Comparison of ENCODE assay signal across 28 cellular contexts in genomic region chr2:220665108-220665471, GRCh38.
A peak's percentile ranks its signal among the peaks of the same experiment; 100 is the strongest.
DNase-seq lines count a peak whose midpoint lies in the region; ATAC-seq lines count a peak whose summit lies in the region.
"Had no signal": no experiment of that assay in that cellular context is flagged by ENCODE, and none has a peak within 500 bp of the region (broad histone marks: within the 10 kb centered on the region; RNA-seq: fewer than 3 reads in every experiment).

No MANE protein-coding gene starts in this region.

- ATAC-seq in sciatic nerve (peak; percentile 17), T-helper 17 cell (no peak)
- ATAC-seq: CD8-positive, alpha-beta T cell; GM12878; K562; PC-3; right lobe of liver had no signal

- H3K4me1 Mint-ChIP-seq in T-helper 17 cell: no peaks in the 10 kb centered on the region
- H3K4me1 Mint-ChIP-seq: activated CD4-positive, alpha-beta memory T cell treated with anti-CD3 and anti-CD28 coated beads, Interleukin-2, amount 10 ng/mL, durations not matched to agents 7 days and 5 days had no signal

- H3K9me3 ChIP-seq in T-helper 17 cell (ENCODE audit: control insufficient read depth, low read length, poor library complexity, severe bottlenecking): no peaks in the 10 kb centered on the region
- H3K9me3 ChIP-seq: BE2C, left lung, right lobe of liver, tibial nerve had no signal

- DNase-seq in NCI-H748 (lab: John Stamatoyannopoulos, UW; ENCODE audit: unreplicated experiment) (peak; percentile 90), NCI-H748 treated with DMSO at 0.1 percent for 48 hours (lab: John Stamatoyannopoulos, UW) (no peak), NCI-H1930 (lab: John Stamatoyannopoulos, UW) (peak; percentile 58 to 75), NCI-H774 (lab: John Stamatoyannopoulos, UW) (peak; percentile 69), sciatic nerve (ENCODE audit: low spot score) (no peak), T-helper 17 cell (no peak), posterior cingulate gyrus (no peak)
- no peak for DNase-seq in stimulated activated naive CD4-positive, alpha-beta T cell (lab: John Stamatoyannopoulos, UW)
- DNase-seq: activated CD4-positive, alpha-beta memory T cell treated with anti-CD3 and anti-CD28 coated beads, Interleukin-2, amount 10 ng/mL, durations not matched to agents 7 days and 5 days; activated CD8-positive, alpha-beta memory T cell treated with anti-CD3 and anti-CD28 coated beads, Interleukin-2, amount 50 U/mL, for 48 hours; activated naive CD4-positive, alpha-beta T cell treated with Interleukin-2 at 50 U/mL for 16 hours; BE2C; CD8-positive, alpha-beta T cell; central memory CD4-positive, alpha-beta T cell; islet precursor cell; left lung; NCI-H1048; PC-3; right lobe of liver; stimulated activated CD4-positive, alpha-beta T cell treated with anti-CD3 and anti-CD28 coated beads, Interleukin-12 subunit alpha, Interleukin-12 subunit beta, amount 100 ng/mL, for 4 hours; stimulated activated CD4-positive, alpha-beta T cell treated with anti-CD3 and anti-CD28 coated beads, Interleukin-2, amount 100 ng/mL, for 48 hours had no signal

- no peak overlapping the region for H3K27ac Mint-ChIP-seq in T-helper 17 cell
- H3K27ac Mint-ChIP-seq: activated CD4-positive, alpha-beta memory T cell treated with anti-CD3 and anti-CD28 coated beads, Interleukin-2, amount 10 ng/mL, durations not matched to agents 7 days and 5 days; activated T-helper 1 cell treated with anti-CD3 and anti-CD28 coated beads, Interleukin-12 subunit alpha, Interleukin-12 subunit beta, Interleukin-2, Interleukin-4 antibody, amounts not matched to agents 30 ng/mL and 10 ng/mL and 1 ng/mL, durations not matched to agents 14 hours and 24 hours and 36 hours; CD8-positive, alpha-beta T cell; dendritic cell treated with granulocyte-macrophage colony-stimulating factor and Interleukin-4, amounts not matched to agents 40 ng/mL and 50 ng/mL, for 4 days; neural progenitor cell; T-helper 2 cell treated with Interferon-gamma antibody and Interleukin-4, amounts not matched to agents 5 μg/mL and 100 μg/mL, for 36 hours had no signal

- intact Hi-C loops in sciatic nerve (cut with DNase I) (no loop called here), posterior cingulate gyrus (cut with DNase I) (no loop called here)

- no peaks in the 10 kb centered on the region for H3K27me3 Mint-ChIP-seq in T-helper 17 cell
- H3K27me3 Mint-ChIP-seq: activated CD4-positive, alpha-beta memory T cell treated with anti-CD3 and anti-CD28 coated beads, Interleukin-2, amount 10 ng/mL, durations not matched to agents 7 days and 5 days; dendritic cell treated with granulocyte-macrophage colony-stimulating factor and Interleukin-4, amounts not matched to agents 40 ng/mL and 50 ng/mL, for 4 days had no signal

- H3K4me3 Mint-ChIP-seq in T-helper 17 cell: no peak overlapping the region
- H3K4me3 Mint-ChIP-seq: activated CD4-positive, alpha-beta memory T cell treated with anti-CD3 and anti-CD28 coated beads, Interleukin-2, amount 10 ng/mL, durations not matched to agents 7 days and 5 days; activated T-helper 1 cell treated with anti-CD3 and anti-CD28 coated beads, Interleukin-12 subunit alpha, Interleukin-12 subunit beta, Interleukin-2, Interleukin-4 antibody, amounts not matched to agents 30 ng/mL and 10 ng/mL and 1 ng/mL, durations not matched to agents 14 hours and 24 hours and 36 hours; CD8-positive, alpha-beta T cell; dendritic cell treated with granulocyte-macrophage colony-stimulating factor and Interleukin-4, amounts not matched to agents 40 ng/mL and 50 ng/mL, for 4 days; neural progenitor cell; T-helper 2 cell treated with Interferon-gamma antibody and Interleukin-4, amounts not matched to agents 5 μg/mL and 100 μg/mL, for 36 hours had no signal

- H3K36me3 Mint-ChIP-seq in T-helper 17 cell (ENCODE audit: low read depth): no peaks in the 10 kb centered on the region
- H3K36me3 Mint-ChIP-seq: CD8-positive, alpha-beta T cell; neural progenitor cell had no signal

Comparison
In these comparisons a context has a peak if more than half of its experiments do, and no peak if none do; other contexts are left out.
1. DNase-seq: peak in NCI-H748 (single experiment), NCI-H1930 (2 of 2) and NCI-H774 (single experiment); none in NCI-H748 treated with DMSO at 0.1 percent for 48 hours (single experiment), sciatic nerve (single experiment), T-helper 17 cell (0 of 3), posterior cingulate gyrus (0 of 10) and stimulated activated naive CD4-positive, alpha-beta T cell (0 of 6).